24 cellular contexts compared by ENCODE assay signal in the genomic region with DNA sequence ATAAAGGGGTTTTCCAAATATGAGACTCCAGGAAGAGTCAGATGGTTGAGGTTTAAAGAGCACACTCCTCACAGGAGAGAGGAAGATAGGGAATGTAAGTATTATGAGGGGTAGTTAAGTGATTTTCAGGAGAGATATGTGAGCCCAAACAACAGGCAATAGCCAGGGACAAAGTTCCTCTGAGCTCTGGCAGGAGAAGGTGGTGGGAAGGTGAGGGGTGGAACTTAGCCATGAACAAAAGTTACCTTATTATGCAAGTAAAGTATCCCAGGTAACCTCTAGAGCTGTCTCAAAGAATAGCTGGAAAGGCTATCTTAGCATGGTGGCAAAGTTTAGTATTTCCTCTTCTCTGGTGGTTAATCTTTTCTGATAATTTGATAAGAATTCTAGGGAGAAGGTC.
"Had no signal": no experiment of that assay in that cellular context is flagged by ENCODE, and none has a peak within 500 bp of the region (broad histone marks: within the 10 kb centered on the region; RNA-seq: fewer than 3 reads in every experiment).

No MANE protein-coding gene starts in this region.

- ATAC-seq: gastrocnemius medialis; left ventricle myocardium superior; lower lobe of right lung; natural killer cell; psoas muscle; right cardiac atrium; stimulated activated effector memory CD8-positive, alpha-beta T cell treated with anti-CD3 and anti-CD28 coated beads, Interleukin-12 subunit alpha, Interleukin-12 subunit beta, amount 100 ng/mL, for 72 hours; upper lobe of right lung had no signal

- H3K4me3 ChIP-seq: dorsolateral prefrontal cortex, gastrocnemius medialis, lower lobe of right lung, ovary, psoas muscle, sigmoid colon, stomach, testis, transverse colon, upper lobe of right lung, uterus had no signal

- H3K4me1 Mint-ChIP-seq: natural killer cell; stimulated activated effector memory CD8-positive, alpha-beta T cell treated with anti-CD3 and anti-CD28 coated beads, Interleukin-12 subunit alpha, Interleukin-12 subunit beta, amount 100 ng/mL, for 72 hours had no signal

- H3K9me3 ChIP-seq: gastrocnemius medialis, lower lobe of right lung, ovary, psoas muscle, sigmoid colon, stomach, testis, transverse colon, upper lobe of right lung, uterus had no signal

- H3K4me3 Mint-ChIP-seq: natural killer cell; stimulated activated effector memory CD8-positive, alpha-beta T cell treated with anti-CD3 and anti-CD28 coated beads, Interleukin-12 subunit alpha, Interleukin-12 subunit beta, amount 100 ng/mL, for 72 hours had no signal

- H3K27me3 ChIP-seq: dorsolateral prefrontal cortex, gastrocnemius medialis, ovary, sigmoid colon, stomach, testis, transverse colon, upper lobe of right lung, uterus had no signal

- DNase-seq: dorsolateral prefrontal cortex; effector CD4-positive, alpha-beta T cell; foreskin fibroblast; gastrocnemius medialis; head of caudate nucleus; left ventricle myocardium superior; lower lobe of right lung; natural killer cell; occipital lobe; ovary; posterior cingulate gyrus; psoas muscle; right cardiac atrium; sigmoid colon; stimulated activated CD4-positive, alpha-beta T cell treated with anti-CD3 and anti-CD28 coated beads, Interleukin-2, amount 100 ng/mL, for 24 hours; stimulated activated CD4-positive, alpha-beta T cell treated with anti-CD3 and anti-CD28 coated beads, Interleukin-4, amount 100 ng/mL, for 24 hours; stimulated activated naive CD4-positive, alpha-beta T cell treated with Interleukin-2 at 50 U/mL for 16 hours; stomach; testis; transverse colon; upper lobe of right lung; uterus had no signal

- H3K27ac Mint-ChIP-seq: natural killer cell; stimulated activated effector memory CD8-positive, alpha-beta T cell treated with anti-CD3 and anti-CD28 coated beads, Interleukin-12 subunit alpha, Interleukin-12 subunit beta, amount 100 ng/mL, for 72 hours had no signal

- FAIRE-seq: colon had no signal

- H3K36me3 Mint-ChIP-seq: natural killer cell; stimulated activated effector memory CD8-positive, alpha-beta T cell treated with anti-CD3 and anti-CD28 coated beads, Interleukin-12 subunit alpha, Interleukin-12 subunit beta, amount 100 ng/mL, for 72 hours had no signal

- H3K27ac ChIP-seq: dorsolateral prefrontal cortex, gastrocnemius medialis, lower lobe of right lung, ovary, psoas muscle, sigmoid colon, stomach, testis, transverse colon, upper lobe of right lung, uterus had no signal

- H3K4me1 ChIP-seq: gastrocnemius medialis, lower lobe of right lung, psoas muscle, sigmoid colon, stomach, testis, transverse colon, upper lobe of right lung, uterus had no signal

- H3K36me3 ChIP-seq: gastrocnemius medialis, lower lobe of right lung, ovary, sigmoid colon, stomach, transverse colon, upper lobe of right lung, uterus had no signal
